In the genomic region with DNA sequence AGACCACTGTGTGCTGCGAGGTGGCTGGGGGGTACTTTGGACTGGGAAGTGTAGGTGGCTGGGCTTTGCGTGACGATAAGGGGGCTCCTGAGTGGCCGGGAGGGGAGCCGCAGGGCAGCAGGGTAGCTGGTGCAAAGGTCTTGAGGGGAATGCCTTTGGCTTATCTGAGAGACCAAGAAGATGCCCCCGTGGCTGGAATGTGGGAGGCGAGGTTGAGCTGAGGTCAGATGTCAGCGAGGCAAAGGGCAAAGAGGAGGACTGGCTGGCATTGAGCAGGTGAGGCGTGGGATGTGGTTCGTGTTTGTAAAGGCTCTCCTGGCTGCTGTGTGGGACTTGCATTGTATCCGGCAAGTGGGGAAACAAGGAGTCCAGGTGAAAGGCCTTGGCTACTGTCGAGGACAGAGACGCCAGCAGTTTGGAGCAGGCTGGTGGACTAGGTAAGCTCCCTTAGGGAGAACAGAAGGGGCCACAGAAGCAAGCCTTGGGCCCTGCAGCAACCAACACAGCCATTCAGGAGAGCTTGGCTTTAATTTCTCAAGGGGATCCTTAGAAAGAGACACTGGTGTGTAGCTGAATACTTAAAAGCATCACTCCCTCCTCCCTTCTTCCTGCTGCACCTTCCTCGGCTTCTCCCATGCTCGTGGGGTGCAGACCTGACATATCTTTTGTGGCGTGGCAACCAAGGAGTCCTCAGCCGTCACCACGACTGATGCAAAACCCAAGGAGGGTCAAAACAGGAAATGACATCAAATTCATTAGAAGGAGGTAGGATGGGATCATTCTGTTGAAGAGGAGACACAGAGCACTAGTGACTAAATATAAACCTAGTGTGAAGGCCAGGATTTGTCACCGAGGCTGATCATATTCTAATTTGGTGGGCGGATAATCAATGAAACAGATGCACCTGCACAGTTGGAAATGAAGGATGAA, we compare ENCODE assay signal across 1 cellular context.
TF ChIP-seq lines count a peak whose summit lies in the region.

No MANE protein-coding gene starts in this region.

TF ChIP-seq in H1, 55 proteins besides CTCF, POLR2A, EP300 and RAD21:
- TF ChIP-seq YY1 (IDR thresholded peaks at IDR 0.05; ENCODE audit: low read depth, low read length): no peak
- no peak for TF ChIP-seq CEBPB (IDR thresholded peaks at IDR 0.05; ENCODE audit: low read depth, low read length)
- TF ChIP-seq, protein P1, sequence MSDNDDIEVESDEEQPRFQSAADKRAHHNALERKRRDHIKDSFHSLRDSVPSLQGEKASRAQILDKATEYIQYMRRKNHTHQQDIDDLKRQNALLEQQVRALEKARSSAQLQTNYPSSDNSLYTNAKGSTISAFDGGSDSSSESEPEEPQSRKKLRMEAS (IDR thresholded peaks at IDR 0.05): no peak
- TF ChIP-seq SUZ12 (IDR thresholded peaks at IDR 0.05; ENCODE audit: low read length): no peak
- no peak for TF ChIP-seq SAP30 (IDR thresholded peaks at IDR 0.05; ENCODE audit: insufficient read depth, insufficient replicate concordance, low read length)
- no peak for TF ChIP-seq TCF12 (IDR thresholded peaks at IDR 0.05; ENCODE audit: low read depth, low read length)
- TF ChIP-seq CHD2 (IDR thresholded peaks at IDR 0.05; ENCODE audit: low read length): no peak
- no peak for TF ChIP-seq KDM5A (IDR thresholded peaks at IDR 0.05; ENCODE audit: low read length)
- no peak for TF ChIP-seq CTBP2 (IDR thresholded peaks at IDR 0.05; ENCODE audit: borderline replicate concordance, insufficient read depth, insufficient read length, low read length)
- no peak for TF ChIP-seq BCL11A (IDR thresholded peaks at IDR 0.05; ENCODE audit: low read depth in 2 of 2, low read length in 2 of 2)
- TF ChIP-seq TAF7 (optimal IDR thresholded peaks at IDR 0.05; ENCODE audit: borderline replicate concordance, low read depth, low read length): no peak
